Comparison of ENCODE assay signal across 18 cellular contexts in the genomic region with DNA sequence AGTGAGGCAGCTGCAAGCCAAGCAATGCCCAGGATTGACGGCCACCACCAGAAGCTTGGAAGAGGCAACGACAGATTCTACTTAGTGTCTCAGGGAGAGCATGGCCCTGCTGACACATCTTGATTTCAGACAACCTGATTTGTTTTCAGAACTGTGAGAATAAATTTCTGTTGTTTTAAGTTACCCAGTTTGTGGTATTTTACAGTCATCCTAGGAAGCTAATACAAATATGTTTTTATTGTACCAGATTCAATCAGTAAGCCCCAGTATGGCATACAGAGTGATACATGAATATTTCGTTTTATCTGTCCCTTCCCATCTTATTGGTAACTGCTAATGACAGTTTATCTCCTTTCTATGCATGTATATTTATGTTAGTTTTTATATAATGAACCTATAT.
DNase-seq lines count a peak whose midpoint lies in the region; ATAC-seq and TF ChIP-seq lines count a peak whose summit lies in the region.
"Had no signal": no experiment of that assay in that cellular context is flagged by ENCODE, and none has a peak within 500 bp of the region (broad histone marks: within the 10 kb centered on the region; RNA-seq: fewer than 3 reads in every experiment).

No MANE protein-coding gene starts in this region.

- no peaks in the 10 kb centered on the region for H3K27me3 ChIP-seq in CD8-positive, alpha-beta T cell (ENCODE audit: insufficient read depth, low read length)
- H3K27me3 ChIP-seq in esophagus muscularis mucosa = no peaks in the 10 kb centered on the region
- no peaks in the 10 kb centered on the region for H3K27me3 ChIP-seq in sigmoid colon
- H3K27me3 ChIP-seq: ovary had no signal

- POLR2A ChIA-PET in activated CD4-positive, alpha-beta T cell treated with anti-CD3 and anti-CD28 coated beads, Interleukin-2, amount 10 ng/mL, durations not matched to agents 7 days and 5 days (lab: Charles Lee) = no interaction called here
- POLR2A ChIA-PET in CD8-positive, alpha-beta T cell (lab: Charles Lee) = no interaction called here

- DNase-seq in activated CD4-positive, alpha-beta T cell treated with anti-CD3 and anti-CD28 coated beads, Interleukin-2, amount 10 ng/mL, durations not matched to agents 7 days and 5 days = no peak
- no peak for DNase-seq in activated CD4-positive, alpha-beta T cell treated with anti-CD3 and anti-CD28 coated beads, Interleukin-2, amount 10 ng/mL, durations not matched to agents 24 days and 14 days
- DNase-seq in CD8-positive, alpha-beta T cell = no peak
- DNase-seq in esophagus muscularis mucosa (ENCODE audit: extremely low spot score) = no peak
- no peak for DNase-seq in sigmoid colon
- DNase-seq in COLO668 (lab: John Stamatoyannopoulos, UW; ENCODE audit: unreplicated experiment) = no peak
- DNase-seq in T-helper 9 cell = no peak
- DNase-seq in NK-92 (lab: John Stamatoyannopoulos, UW; ENCODE audit: unreplicated experiment) = no peak
- DNase-seq: C1 segment of cervical spinal cord, DMS79, GOT3, midbrain, NCI-H2029 treated with DMSO at 0.1 percent for 48 hours, NCI-H510A, ovary, SIG-M5, small intestine had no signal

- no peak overlapping the region for H3K4me3 ChIP-seq in CD8-positive, alpha-beta T cell (ENCODE audit: low read depth, low read length)
- no peak overlapping the region for H3K4me3 ChIP-seq in esophagus muscularis mucosa
- no peak overlapping the region for H3K4me3 ChIP-seq in sigmoid colon
- H3K4me3 ChIP-seq: ovary had no signal

- no peaks in the 10 kb centered on the region for H3K36me3 ChIP-seq in CD8-positive, alpha-beta T cell (ENCODE audit: insufficient read depth, low read length)
- no peaks in the 10 kb centered on the region for H3K36me3 ChIP-seq in esophagus muscularis mucosa
- no peaks in the 10 kb centered on the region for H3K36me3 ChIP-seq in sigmoid colon
- H3K36me3 ChIP-seq: ovary had no signal

- H3K27ac ChIP-seq in CD8-positive, alpha-beta T cell (ENCODE audit: low read depth, low read length) = no peak overlapping the region
- H3K27ac ChIP-seq in esophagus muscularis mucosa (replicated peaks in 1 of 4) (peak overlapping the region in 3 of 4 donors; percentile 79 to 84 (median 81)), sigmoid colon (peak overlapping the region in 3 of 4 donors; percentile 81 to 83 (median 82))

- intact Hi-C loops in activated CD4-positive, alpha-beta T cell treated with anti-CD3 and anti-CD28 coated beads, Interleukin-2, amount 10 ng/mL, durations not matched to agents 24 days and 14 days (cut with micrococcal nuclease) = loop anchor here (5.0 to 10.0 kb wide), 3 partner anchors 46 to 63 kb away; a partner anchor contains a TSS
- intact Hi-C loops in CD8-positive, alpha-beta T cell (cut with DNase I, micrococcal nuclease) = loop anchor here in 1 of 2 experiments (5.0 kb wide), 2 partner anchors 62 to 743 kb away; a partner anchor contains a TSS
- intact Hi-C loops in esophagus muscularis mucosa (cut with DNase I) (no loop called here), sigmoid colon (cut with DNase I) (no loop called here)

- H3K9me3 Mint-ChIP-seq in activated CD4-positive, alpha-beta T cell treated with anti-CD3 and anti-CD28 coated beads, Interleukin-2, amount 10 ng/mL, durations not matched to agents 7 days and 5 days = peaks cover 22% of the 10 kb centered on the region
- H3K9me3 Mint-ChIP-seq in activated CD4-positive, alpha-beta T cell treated with anti-CD3 and anti-CD28 coated beads, Interleukin-2, amount 10 ng/mL, durations not matched to agents 24 days and 14 days = peaks cover 9% of the 10 kb centered on the region
- H3K9me3 Mint-ChIP-seq in CD8-positive, alpha-beta T cell = peaks cover 4% of the 10 kb centered on the region
- H3K9me3 Mint-ChIP-seq: type B pancreatic cell had no signal

- H3K4me1 ChIP-seq in CD8-positive, alpha-beta T cell (ENCODE audit: insufficient read depth, low read length) = peaks cover 38% of the 10 kb centered on the region
- H3K4me1 ChIP-seq in esophagus muscularis mucosa (peaks cover 61 to 73% (median 68%) of the 10 kb centered on the region in 4 donors), sigmoid colon (peaks cover 0 to 68% (median 64%) of the 10 kb centered on the region in 4 donors)

- H3K36me3 Mint-ChIP-seq in activated CD4-positive, alpha-beta T cell treated with anti-CD3 and anti-CD28 coated beads, Interleukin-2, amount 10 ng/mL, durations not matched to agents 7 days and 5 days (ENCODE audit: low read depth) = peaks cover 19% of the 10 kb centered on the region
- H3K36me3 Mint-ChIP-seq in activated CD4-positive, alpha-beta T cell treated with anti-CD3 and anti-CD28 coated beads, Interleukin-2, amount 10 ng/mL, durations not matched to agents 24 days and 14 days (ENCODE audit: low read depth) = no peaks in the 10 kb centered on the region
- no peaks in the 10 kb centered on the region for H3K36me3 Mint-ChIP-seq in CD8-positive, alpha-beta T cell
- H3K36me3 Mint-ChIP-seq: type B pancreatic cell had no signal

- H3K27ac Mint-ChIP-seq in activated CD4-positive, alpha-beta T cell treated with anti-CD3 and anti-CD28 coated beads, Interleukin-2, amount 10 ng/mL, durations not matched to agents 7 days and 5 days = peak overlapping the region; percentile 96
- H3K27ac Mint-ChIP-seq in activated CD4-positive, alpha-beta T cell treated with anti-CD3 and anti-CD28 coated beads, Interleukin-2, amount 10 ng/mL, durations not matched to agents 24 days and 14 days = no peak overlapping the region
- H3K27ac Mint-ChIP-seq in CD8-positive, alpha-beta T cell = peak overlapping the region; percentile 74
- H3K27ac Mint-ChIP-seq: type B pancreatic cell had no signal

- peaks cover 45% of the 10 kb centered on the region for H3K4me1 Mint-ChIP-seq in activated CD4-positive, alpha-beta T cell treated with anti-CD3 and anti-CD28 coated beads, Interleukin-2, amount 10 ng/mL, durations not matched to agents 7 days and 5 days
- peaks cover 33% of the 10 kb centered on the region for H3K4me1 Mint-ChIP-seq in activated CD4-positive, alpha-beta T cell treated with anti-CD3 and anti-CD28 coated beads, Interleukin-2, amount 10 ng/mL, durations not matched to agents 24 days and 14 days
- H3K4me1 Mint-ChIP-seq in CD8-positive, alpha-beta T cell (ENCODE audit: low read depth) = peaks cover 40% of the 10 kb centered on the region

- no peaks in the 10 kb centered on the region for H3K9me3 ChIP-seq in CD8-positive, alpha-beta T cell (ENCODE audit: low read length)
- H3K9me3 ChIP-seq in esophagus muscularis mucosa = no peaks in the 10 kb centered on the region
- no peaks in the 10 kb centered on the region for H3K9me3 ChIP-seq in sigmoid colon
- H3K9me3 ChIP-seq: ovary had no signal

- TF ChIP-seq POLR2A in esophagus muscularis mucosa (IDR thresholded peaks at IDR 0.05; ENCODE audit: low read depth) (no peak), sigmoid colon (IDR thresholded peaks at IDR 0.05) (no peak)

- ATAC-seq in CD8-positive, alpha-beta T cell = no peak

- TF ChIP-seq CTCF in CD8-positive, alpha-beta T cell (IDR thresholded peaks at IDR 0.05) = no peak
- no peak for TF ChIP-seq CTCF in esophagus muscularis mucosa (IDR thresholded peaks at IDR 0.05)
- TF ChIP-seq CTCF in sigmoid colon (IDR thresholded peaks at IDR 0.05) = no peak

- no peaks in the 10 kb centered on the region for H3K27me3 Mint-ChIP-seq in activated CD4-positive, alpha-beta T cell treated with anti-CD3 and anti-CD28 coated beads, Interleukin-2, amount 10 ng/mL, durations not matched to agents 7 days and 5 days
- H3K27me3 Mint-ChIP-seq in activated CD4-positive, alpha-beta T cell treated with anti-CD3 and anti-CD28 coated beads, Interleukin-2, amount 10 ng/mL, durations not matched to agents 24 days and 14 days = no peaks in the 10 kb centered on the region
- peaks cover 1% of the 10 kb centered on the region for H3K27me3 Mint-ChIP-seq in CD8-positive, alpha-beta T cell (ENCODE audit: low read depth)
- H3K27me3 Mint-ChIP-seq: type B pancreatic cell had no signal

- WGBS in esophagus muscularis mucosa = 89% methylated on average over 3 of the region's 3 CpGs
- WGBS in sigmoid colon, 2 donors = 91 to 92% methylated on average over 3 of the region's 3 CpGs

- CTCF ChIA-PET in activated CD4-positive, alpha-beta T cell treated with anti-CD3 and anti-CD28 coated beads, Interleukin-2, amount 10 ng/mL, durations not matched to agents 7 days and 5 days (lab: Charles Lee) = interaction anchor here (0.5 to 1.4 kb wide), 2 partner anchors 14 to 21 kb away, joined by 3 to 6 read pairs; no protein-coding TSS in a partner anchor
- CTCF ChIA-PET in CD8-positive, alpha-beta T cell (lab: Charles Lee) = interaction anchor here (1.4 kb wide), 1 partner anchor 42 kb away, joined by 3 read pairs; no protein-coding TSS in a partner anchor

- TF ChIP-seq EP300 in esophagus muscularis mucosa (IDR thresholded peaks at IDR 0.05) (no peak), sigmoid colon (IDR thresholded peaks at IDR 0.05) (no peak)

- H3K4me3 Mint-ChIP-seq in activated CD4-positive, alpha-beta T cell treated with anti-CD3 and anti-CD28 coated beads, Interleukin-2, amount 10 ng/mL, durations not matched to agents 7 days and 5 days = no peak overlapping the region
- no peak overlapping the region for H3K4me3 Mint-ChIP-seq in activated CD4-positive, alpha-beta T cell treated with anti-CD3 and anti-CD28 coated beads, Interleukin-2, amount 10 ng/mL, durations not matched to agents 24 days and 14 days
- peak overlapping the region; percentile 74 for H3K4me3 Mint-ChIP-seq in CD8-positive, alpha-beta T cell
- H3K4me3 Mint-ChIP-seq: type B pancreatic cell had no signal
